ENCODE assay signal across 2 cellular contexts in the genomic region with DNA sequence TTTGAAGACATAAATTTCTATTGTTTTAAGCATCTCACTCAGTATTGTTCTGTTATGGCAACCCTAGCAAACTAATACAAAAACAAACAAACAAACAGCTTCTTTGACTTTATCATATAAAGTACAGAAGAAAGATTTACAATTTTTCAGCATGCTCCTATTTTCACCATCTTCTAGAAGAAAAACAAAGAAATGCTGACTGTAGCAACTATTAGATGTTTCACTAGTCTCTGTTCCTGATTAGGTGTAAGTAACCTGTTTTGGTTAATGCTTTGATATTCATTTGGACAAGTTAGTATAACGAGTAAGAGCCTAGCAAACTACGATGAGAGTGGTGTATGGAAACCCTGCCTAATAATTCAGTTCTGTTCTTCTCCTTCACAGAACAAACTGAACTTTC.
TF ChIP-seq lines count a peak whose summit lies in the region.

No MANE protein-coding gene starts in this region.

TF ChIP-seq in HepG2, 621 proteins besides CTCF, POLR2A, EP300 and RAD21:
- no peak for TF ChIP-seq POLR2G (IDR thresholded peaks at IDR 0.05; ENCODE audit: low read depth, low read length)
- TF ChIP-seq, protein P1, sequence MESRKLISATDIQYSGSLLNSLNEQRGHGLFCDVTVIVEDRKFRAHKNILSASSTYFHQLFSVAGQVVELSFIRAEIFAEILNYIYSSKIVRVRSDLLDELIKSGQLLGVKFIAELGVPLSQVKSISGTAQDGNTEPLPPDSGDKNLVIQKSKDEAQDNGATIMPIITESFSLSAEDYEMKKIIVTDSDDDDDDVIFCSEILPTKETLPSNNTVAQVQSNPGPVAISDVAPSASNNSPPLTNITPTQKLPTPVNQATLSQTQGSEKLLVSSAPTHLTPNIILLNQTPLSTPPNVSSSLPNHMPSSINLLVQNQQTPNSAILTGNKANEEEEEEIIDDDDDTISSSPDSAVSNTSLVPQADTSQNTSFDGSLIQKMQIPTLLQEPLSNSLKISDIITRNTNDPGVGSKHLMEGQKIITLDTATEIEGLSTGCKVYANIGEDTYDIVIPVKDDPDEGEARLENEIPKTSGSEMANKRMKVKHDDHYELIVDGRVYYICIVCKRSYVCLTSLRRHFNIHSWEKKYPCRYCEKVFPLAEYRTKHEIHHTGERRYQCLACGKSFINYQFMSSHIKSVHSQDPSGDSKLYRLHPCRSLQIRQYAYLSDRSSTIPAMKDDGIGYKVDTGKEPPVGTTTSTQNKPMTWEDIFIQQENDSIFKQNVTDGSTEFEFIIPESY (CRISPR knock-in tag; IDR thresholded peaks at IDR 0.05), result no peak
- no peak for TF ChIP-seq ZNF564 (CRISPR knock-in tag; IDR thresholded peaks at IDR 0.05)
- TF ChIP-seq, protein P2, sequence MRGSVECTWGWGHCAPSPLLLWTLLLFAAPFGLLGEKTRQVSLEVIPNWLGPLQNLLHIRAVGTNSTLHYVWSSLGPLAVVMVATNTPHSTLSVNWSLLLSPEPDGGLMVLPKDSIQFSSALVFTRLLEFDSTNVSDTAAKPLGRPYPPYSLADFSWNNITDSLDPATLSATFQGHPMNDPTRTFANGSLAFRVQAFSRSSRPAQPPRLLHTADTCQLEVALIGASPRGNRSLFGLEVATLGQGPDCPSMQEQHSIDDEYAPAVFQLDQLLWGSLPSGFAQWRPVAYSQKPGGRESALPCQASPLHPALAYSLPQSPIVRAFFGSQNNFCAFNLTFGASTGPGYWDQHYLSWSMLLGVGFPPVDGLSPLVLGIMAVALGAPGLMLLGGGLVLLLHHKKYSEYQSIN (CRISPR knock-in tag; IDR thresholded peaks at IDR 0.05; ENCODE audit: borderline replicate concordance), result no peak
- no peak for TF ChIP-seq ZBTB8A (CRISPR knock-in tag; IDR thresholded peaks at IDR 0.05; ENCODE audit: borderline replicate concordance, low read depth)
- peak; percentile 51 for TF ChIP-seq MAFF (IDR thresholded peaks at IDR 0.05; ENCODE audit: low read depth, low read length)
- TF ChIP-seq MAFK (conservative IDR thresholded peaks at IDR 0.05 in 1 of 2, IDR thresholded peaks at IDR 0.05 in 1 of 2; ENCODE audit: low read length in 2 of 2), result peak; percentile 47 to 74; a peak in 3 of 4 replicates

TF ChIP-seq in IMR-90, 13 proteins besides CTCF, POLR2A, EP300 and RAD21:
- TF ChIP-seq CEBPB (IDR thresholded peaks at IDR 0.05; ENCODE audit: low read depth, low read length), result no peak
- peak; percentile 81 for TF ChIP-seq MAFK (IDR thresholded peaks at IDR 0.05; ENCODE audit: low read depth, low read length)
